In the genomic region with DNA sequence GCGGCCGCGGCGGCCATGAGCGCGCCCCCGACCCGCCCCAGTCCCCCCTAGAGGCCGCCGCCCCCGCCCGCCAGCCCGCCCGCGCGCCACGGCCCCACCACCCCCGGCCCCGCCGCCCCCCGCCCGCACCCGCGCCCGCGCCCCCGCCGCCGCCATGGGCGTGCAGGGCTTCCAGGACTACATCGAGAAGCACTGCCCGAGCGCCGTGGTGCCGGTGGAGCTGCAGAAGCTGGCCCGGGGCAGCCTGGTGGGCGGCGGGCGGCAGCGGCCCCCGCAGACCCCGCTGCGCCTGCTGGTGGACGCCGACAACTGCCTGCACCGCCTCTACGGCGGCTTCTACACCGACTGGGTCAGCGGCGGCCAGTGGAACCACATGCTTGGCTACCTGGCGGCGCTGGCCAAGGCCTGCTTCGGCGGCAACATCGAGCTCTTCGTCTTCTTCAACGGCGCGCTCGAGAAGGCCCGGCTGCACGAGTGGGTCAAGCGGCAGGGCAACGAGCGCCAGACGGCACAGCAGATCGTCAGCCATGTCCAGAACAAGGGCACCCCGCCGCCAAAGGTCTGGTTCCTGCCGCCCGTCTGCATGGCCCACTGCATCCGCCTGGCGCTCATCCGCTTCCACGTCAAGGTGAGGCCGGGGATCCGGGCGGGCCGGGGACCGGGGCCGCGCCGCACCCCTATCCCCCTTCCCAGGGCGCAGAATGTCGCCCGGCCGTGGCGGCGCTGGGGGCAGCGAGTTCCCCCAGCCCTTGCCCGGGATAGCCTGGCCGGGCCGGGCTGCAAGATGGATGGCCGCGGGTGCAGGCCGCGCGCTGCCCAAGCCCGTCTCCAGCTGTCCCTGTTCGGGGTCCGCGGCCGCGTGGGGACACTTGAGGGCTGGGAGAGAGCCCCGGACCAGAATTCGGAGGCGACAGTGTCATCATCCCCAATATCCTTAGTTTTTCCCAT, we compare ENCODE assay signal across 1 cellular context.
A peak's percentile ranks its signal among the peaks of the same experiment; 100 is the strongest.
TF ChIP-seq lines count a peak whose summit lies in the region.

No MANE protein-coding gene starts in this region.

TF ChIP-seq in HepG2, 621 proteins besides CTCF, POLR2A, EP300 and RAD21 (continued from another document and continues in another):
- TF ChIP-seq, protein P1, sequence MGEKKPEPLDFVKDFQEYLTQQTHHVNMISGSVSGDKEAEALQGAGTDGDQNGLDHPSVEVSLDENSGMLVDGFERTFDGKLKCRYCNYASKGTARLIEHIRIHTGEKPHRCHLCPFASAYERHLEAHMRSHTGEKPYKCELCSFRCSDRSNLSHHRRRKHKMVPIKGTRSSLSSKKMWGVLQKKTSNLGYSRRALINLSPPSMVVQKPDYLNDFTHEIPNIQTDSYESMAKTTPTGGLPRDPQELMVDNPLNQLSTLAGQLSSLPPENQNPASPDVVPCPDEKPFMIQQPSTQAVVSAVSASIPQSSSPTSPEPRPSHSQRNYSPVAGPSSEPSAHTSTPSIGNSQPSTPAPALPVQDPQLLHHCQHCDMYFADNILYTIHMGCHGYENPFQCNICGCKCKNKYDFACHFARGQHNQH (CRISPR knock-in tag; IDR thresholded peaks at IDR 0.05) = no peak
- TF ChIP-seq HMGA1 (CRISPR knock-in tag; conservative IDR thresholded peaks at IDR 0.05) (no peak), SOX5 (CRISPR knock-in tag; IDR thresholded peaks at IDR 0.05; ENCODE audit: borderline replicate concordance) (no peak), REXO4 (CRISPR knock-in tag; IDR thresholded peaks at IDR 0.05; ENCODE audit: borderline replicate concordance) (no peak; the same call in 1 of the 2 replicates), ZNF260 (CRISPR knock-in tag; IDR thresholded peaks at IDR 0.05; ENCODE audit: borderline replicate concordance, low read depth) (no peak), ZFP41 (CRISPR knock-in tag; IDR thresholded peaks at IDR 0.05; ENCODE audit: borderline replicate concordance) (no peak), HNRNPUL1 (IDR thresholded peaks at IDR 0.05; ENCODE audit: low read depth, low read length) (no peak), SP1 (IDR thresholded peaks at IDR 0.05) (no peak), SP1 (CRISPR knock-in tag; IDR thresholded peaks at IDR 0.05) (no peak), ZNF790 (CRISPR knock-in tag; IDR thresholded peaks at IDR 0.05; ENCODE audit: borderline replicate concordance) (peak; percentile 73; the same call in 1 of the 2 replicates), KMT2B (CRISPR knock-in tag; IDR thresholded peaks at IDR 0.05) (no peak), ZNF749 (CRISPR knock-in tag; IDR thresholded peaks at IDR 0.05; ENCODE audit: borderline replicate concordance) (no peak), ZC3H13 (CRISPR knock-in tag; IDR thresholded peaks at IDR 0.05) (no peak; the same call in 1 of the 2 replicates), ZNF747 (CRISPR knock-in tag; IDR thresholded peaks at IDR 0.05; ENCODE audit: borderline replicate concordance) (no peak), NFE2L1 (CRISPR knock-in tag; IDR thresholded peaks at IDR 0.05; ENCODE audit: borderline replicate concordance) (no peak), FOSL1 (CRISPR knock-in tag; IDR thresholded peaks at IDR 0.05; ENCODE audit: borderline replicate concordance) (no peak), ZNF577 (CRISPR knock-in tag; IDR thresholded peaks at IDR 0.05; ENCODE audit: borderline replicate concordance, low read depth) (no peak), ZBTB7A (CRISPR knock-in tag; IDR thresholded peaks at IDR 0.05) (no peak), GTF2F1 (IDR thresholded peaks at IDR 0.05; ENCODE audit: low read length) (no peak), ZNF331 (CRISPR knock-in tag; IDR thresholded peaks at IDR 0.05) (no peak), WIZ (CRISPR knock-in tag; IDR thresholded peaks at IDR 0.05) (no peak; the same call in 1 of the 2 replicates), ZNF530 (CRISPR knock-in tag; IDR thresholded peaks at IDR 0.05; ENCODE audit: low read depth) (no peak), SNAPC2 (CRISPR knock-in tag; IDR thresholded peaks at IDR 0.05) (no peak), HNRNPL (IDR thresholded peaks at IDR 0.05; ENCODE audit: low read depth, low read length) (0 out of 2 replicates have a peak, but pooled peaks have one; percentile 44), CEBPB (IDR thresholded peaks at IDR 0.05; ENCODE audit: borderline replicate concordance, low read depth, low read length) (no peak), NONO (IDR thresholded peaks at IDR 0.05) (no peak), NONO (CRISPR knock-in tag; conservative IDR thresholded peaks at IDR 0.05) (0 out of 2 replicates have a peak, but pooled peaks have one; percentile 32), NCOA2 (CRISPR knock-in tag; IDR thresholded peaks at IDR 0.05) (no peak), ZNF569 (CRISPR knock-in tag; IDR thresholded peaks at IDR 0.05; ENCODE audit: borderline replicate concordance) (no peak), FOXK1 (CRISPR knock-in tag; IDR thresholded peaks at IDR 0.05; ENCODE audit: borderline replicate concordance, low read depth) (no peak), ZFP36 (IDR thresholded peaks at IDR 0.05; ENCODE audit: borderline replicate concordance, low read depth, low read length, partially characterized antibody) (no peak), MBD4 (IDR thresholded peaks at IDR 0.05; ENCODE audit: borderline replicate concordance, low read length) (no peak), ZNF709 (CRISPR knock-in tag; IDR thresholded peaks at IDR 0.05) (no peak), ARNT (IDR thresholded peaks at IDR 0.05) (no peak), ZBTB8A (CRISPR knock-in tag; IDR thresholded peaks at IDR 0.05; ENCODE audit: borderline replicate concordance, low read depth) (no peak), ZNF724P (CRISPR knock-in tag; IDR thresholded peaks at IDR 0.05; ENCODE audit: borderline replicate concordance) (0 out of 2 replicates have a peak, but pooled peaks have one; percentile 17), NFE2 (CRISPR knock-in tag; IDR thresholded peaks at IDR 0.05) (no peak), NR2F2 (IDR thresholded peaks at IDR 0.05; ENCODE audit: borderline replicate concordance, low read depth) (no peak), ZNF446 (CRISPR knock-in tag; IDR thresholded peaks at IDR 0.05) (peak; percentile 25; the same call in 1 of the 2 replicates), POGZ (CRISPR knock-in tag; IDR thresholded peaks at IDR 0.05) (no peak), ARNTL (CRISPR knock-in tag; IDR thresholded peaks at IDR 0.05) (no peak), HOXD1 (CRISPR knock-in tag; IDR thresholded peaks at IDR 0.05) (no peak), NR1H2 (CRISPR knock-in tag; IDR thresholded peaks at IDR 0.05; ENCODE audit: borderline replicate concordance, low read depth) (no peak)
- TF ChIP-seq, protein P2, sequence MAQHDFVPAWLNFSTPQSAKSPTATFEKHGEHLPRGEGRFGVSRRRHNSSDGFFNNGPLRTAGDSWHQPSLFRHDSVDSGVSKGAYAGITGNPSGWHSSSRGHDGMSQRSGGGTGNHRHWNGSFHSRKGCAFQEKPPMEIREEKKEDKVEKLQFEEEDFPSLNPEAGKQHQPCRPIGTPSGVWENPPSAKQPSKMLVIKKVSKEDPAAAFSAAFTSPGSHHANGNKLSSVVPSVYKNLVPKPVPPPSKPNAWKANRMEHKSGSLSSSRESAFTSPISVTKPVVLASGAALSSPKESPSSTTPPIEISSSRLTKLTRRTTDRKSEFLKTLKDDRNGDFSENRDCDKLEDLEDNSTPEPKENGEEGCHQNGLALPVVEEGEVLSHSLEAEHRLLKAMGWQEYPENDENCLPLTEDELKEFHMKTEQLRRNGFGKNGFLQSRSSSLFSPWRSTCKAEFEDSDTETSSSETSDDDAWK (CRISPR knock-in tag; IDR thresholded peaks at IDR 0.05) = no peak
- TF ChIP-seq, protein P3, sequence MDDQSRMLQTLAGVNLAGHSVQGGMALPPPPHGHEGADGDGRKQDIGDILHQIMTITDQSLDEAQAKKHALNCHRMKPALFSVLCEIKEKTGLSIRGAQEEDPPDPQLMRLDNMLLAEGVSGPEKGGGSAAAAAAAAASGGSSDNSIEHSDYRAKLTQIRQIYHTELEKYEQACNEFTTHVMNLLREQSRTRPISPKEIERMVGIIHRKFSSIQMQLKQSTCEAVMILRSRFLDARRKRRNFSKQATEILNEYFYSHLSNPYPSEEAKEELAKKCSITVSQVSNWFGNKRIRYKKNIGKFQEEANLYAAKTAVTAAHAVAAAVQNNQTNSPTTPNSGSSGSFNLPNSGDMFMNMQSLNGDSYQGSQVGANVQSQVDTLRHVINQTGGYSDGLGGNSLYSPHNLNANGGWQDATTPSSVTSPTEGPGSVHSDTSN (CRISPR knock-in tag; IDR thresholded peaks at IDR 0.05; ENCODE audit: borderline replicate concordance) = peak; percentile 46; the same call in 1 of the 2 replicates
- TF ChIP-seq, protein P4, sequence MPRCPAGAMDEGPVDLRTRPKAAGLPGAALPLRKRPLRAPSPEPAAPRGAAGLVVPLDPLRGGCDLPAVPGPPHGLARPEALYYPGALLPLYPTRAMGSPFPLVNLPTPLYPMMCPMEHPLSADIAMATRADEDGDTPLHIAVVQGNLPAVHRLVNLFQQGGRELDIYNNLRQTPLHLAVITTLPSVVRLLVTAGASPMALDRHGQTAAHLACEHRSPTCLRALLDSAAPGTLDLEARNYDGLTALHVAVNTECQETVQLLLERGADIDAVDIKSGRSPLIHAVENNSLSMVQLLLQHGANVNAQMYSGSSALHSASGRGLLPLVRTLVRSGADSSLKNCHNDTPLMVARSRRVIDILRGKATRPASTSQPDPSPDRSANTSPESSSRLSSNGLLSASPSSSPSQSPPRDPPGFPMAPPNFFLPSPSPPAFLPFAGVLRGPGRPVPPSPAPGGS (CRISPR knock-in tag; IDR thresholded peaks at IDR 0.05) = peak; percentile 72; the same call in 1 of the 2 replicates
- TF ChIP-seq, protein P5, sequence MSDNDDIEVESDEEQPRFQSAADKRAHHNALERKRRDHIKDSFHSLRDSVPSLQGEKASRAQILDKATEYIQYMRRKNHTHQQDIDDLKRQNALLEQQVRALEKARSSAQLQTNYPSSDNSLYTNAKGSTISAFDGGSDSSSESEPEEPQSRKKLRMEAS (IDR thresholded peaks at IDR 0.05) = peak; percentile 60; the same call in 1 of the 2 replicates
- TF ChIP-seq, protein P6, sequence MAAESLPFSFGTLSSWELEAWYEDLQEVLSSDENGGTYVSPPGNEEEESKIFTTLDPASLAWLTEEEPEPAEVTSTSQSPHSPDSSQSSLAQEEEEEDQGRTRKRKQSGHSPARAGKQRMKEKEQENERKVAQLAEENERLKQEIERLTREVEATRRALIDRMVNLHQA (CRISPR knock-in tag; IDR thresholded peaks at IDR 0.05) = no peak
- TF ChIP-seq, protein P7, sequence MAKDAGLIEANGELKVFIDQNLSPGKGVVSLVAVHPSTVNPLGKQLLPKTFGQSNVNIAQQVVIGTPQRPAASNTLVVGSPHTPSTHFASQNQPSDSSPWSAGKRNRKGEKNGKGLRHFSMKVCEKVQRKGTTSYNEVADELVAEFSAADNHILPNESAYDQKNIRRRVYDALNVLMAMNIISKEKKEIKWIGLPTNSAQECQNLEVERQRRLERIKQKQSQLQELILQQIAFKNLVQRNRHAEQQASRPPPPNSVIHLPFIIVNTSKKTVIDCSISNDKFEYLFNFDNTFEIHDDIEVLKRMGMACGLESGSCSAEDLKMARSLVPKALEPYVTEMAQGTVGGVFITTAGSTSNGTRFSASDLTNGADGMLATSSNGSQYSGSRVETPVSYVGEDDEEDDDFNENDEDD (CRISPR knock-in tag; IDR thresholded peaks at IDR 0.05; ENCODE audit: borderline replicate concordance) = no peak
- TF ChIP-seq, protein P8, sequence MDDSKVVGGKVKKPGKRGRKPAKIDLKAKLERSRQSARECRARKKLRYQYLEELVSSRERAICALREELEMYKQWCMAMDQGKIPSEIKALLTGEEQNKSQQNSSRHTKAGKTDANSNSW (CRISPR knock-in tag; IDR thresholded peaks at IDR 0.05; ENCODE audit: borderline replicate concordance) = no peak
- TF ChIP-seq, protein P9, sequence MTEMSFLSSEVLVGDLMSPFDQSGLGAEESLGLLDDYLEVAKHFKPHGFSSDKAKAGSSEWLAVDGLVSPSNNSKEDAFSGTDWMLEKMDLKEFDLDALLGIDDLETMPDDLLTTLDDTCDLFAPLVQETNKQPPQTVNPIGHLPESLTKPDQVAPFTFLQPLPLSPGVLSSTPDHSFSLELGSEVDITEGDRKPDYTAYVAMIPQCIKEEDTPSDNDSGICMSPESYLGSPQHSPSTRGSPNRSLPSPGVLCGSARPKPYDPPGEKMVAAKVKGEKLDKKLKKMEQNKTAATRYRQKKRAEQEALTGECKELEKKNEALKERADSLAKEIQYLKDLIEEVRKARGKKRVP (CRISPR knock-in tag; IDR thresholded peaks at IDR 0.05) = no peak
- TF ChIP-seq, protein P10, sequence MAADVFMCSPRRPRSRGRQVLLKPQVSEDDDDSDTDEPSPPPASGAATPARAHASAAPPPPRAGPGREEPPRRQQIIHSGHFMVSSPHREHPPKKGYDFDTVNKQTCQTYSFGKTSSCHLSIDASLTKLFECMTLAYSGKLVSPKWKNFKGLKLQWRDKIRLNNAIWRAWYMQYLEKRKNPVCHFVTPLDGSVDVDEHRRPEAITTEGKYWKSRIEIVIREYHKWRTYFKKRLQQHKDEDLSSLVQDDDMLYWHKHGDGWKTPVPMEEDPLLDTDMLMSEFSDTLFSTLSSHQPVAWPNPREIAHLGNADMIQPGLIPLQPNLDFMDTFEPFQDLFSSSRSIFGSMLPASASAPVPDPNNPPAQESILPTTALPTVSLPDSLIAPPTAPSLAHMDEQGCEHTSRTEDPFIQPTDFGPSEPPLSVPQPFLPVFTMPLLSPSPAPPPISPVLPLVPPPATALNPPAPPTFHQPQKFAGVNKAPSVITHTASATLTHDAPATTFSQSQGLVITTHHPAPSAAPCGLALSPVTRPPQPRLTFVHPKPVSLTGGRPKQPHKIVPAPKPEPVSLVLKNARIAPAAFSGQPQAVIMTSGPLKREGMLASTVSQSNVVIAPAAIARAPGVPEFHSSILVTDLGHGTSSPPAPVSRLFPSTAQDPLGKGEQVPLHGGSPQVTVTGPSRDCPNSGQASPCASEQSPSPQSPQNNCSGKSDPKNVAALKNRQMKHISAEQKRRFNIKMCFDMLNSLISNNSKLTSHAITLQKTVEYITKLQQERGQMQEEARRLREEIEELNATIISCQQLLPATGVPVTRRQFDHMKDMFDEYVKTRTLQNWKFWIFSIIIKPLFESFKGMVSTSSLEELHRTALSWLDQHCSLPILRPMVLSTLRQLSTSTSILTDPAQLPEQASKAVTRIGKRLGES (CRISPR knock-in tag; IDR thresholded peaks at IDR 0.05; ENCODE audit: borderline replicate concordance) = no peak
- TF ChIP-seq, protein P11, sequence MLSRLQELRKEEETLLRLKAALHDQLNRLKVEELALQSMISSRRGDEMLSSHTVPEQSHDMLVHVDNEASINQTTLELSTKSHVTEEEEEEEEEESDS (CRISPR knock-in tag; IDR thresholded peaks at IDR 0.05; ENCODE audit: borderline replicate concordance) = no peak
- TF ChIP-seq, protein P12, sequence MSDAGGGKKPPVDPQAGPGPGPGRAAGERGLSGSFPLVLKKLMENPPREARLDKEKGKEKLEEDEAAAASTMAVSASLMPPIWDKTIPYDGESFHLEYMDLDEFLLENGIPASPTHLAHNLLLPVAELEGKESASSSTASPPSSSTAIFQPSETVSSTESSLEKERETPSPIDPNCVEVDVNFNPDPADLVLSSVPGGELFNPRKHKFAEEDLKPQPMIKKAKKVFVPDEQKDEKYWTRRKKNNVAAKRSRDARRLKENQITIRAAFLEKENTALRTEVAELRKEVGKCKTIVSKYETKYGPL (CRISPR knock-in tag; IDR thresholded peaks at IDR 0.05) = 0 out of 2 replicates have a peak, but pooled peaks have one; percentile 39
- TF ChIP-seq, protein P13, sequence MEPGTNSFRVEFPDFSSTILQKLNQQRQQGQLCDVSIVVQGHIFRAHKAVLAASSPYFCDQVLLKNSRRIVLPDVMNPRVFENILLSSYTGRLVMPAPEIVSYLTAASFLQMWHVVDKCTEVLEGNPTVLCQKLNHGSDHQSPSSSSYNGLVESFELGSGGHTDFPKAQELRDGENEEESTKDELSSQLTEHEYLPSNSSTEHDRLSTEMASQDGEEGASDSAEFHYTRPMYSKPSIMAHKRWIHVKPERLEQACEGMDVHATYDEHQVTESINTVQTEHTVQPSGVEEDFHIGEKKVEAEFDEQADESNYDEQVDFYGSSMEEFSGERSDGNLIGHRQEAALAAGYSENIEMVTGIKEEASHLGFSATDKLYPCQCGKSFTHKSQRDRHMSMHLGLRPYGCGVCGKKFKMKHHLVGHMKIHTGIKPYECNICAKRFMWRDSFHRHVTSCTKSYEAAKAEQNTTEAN (CRISPR knock-in tag; conservative IDR thresholded peaks at IDR 0.05) = no peak
